In the genomic region with DNA sequence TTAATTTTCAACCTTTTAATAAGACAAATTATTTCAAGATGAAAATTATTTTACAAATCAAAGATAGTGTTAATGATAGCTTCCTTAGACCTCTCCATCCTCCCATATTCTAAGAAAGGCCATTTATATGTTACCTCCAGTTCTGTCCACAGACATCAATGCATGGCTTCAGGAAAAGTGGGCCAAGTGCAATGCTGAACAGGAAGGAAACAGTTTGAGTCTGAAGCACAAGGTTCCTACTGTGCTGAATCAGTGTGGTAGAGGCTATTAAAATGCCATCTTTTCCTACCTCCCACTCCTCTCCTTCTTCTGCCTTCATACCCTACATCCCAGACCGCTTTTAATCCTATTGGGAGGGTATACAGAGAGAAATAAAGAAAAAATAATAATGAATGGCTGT, we compare ENCODE assay signal across 8 cellular contexts.
DNase-seq lines count a peak whose midpoint lies in the region; ATAC-seq lines count a peak whose summit lies in the region.

No MANE protein-coding gene starts in this region.

- H3K9me3 Mint-ChIP-seq in stimulated activated naive CD8-positive, alpha-beta T cell treated with anti-CD3 and anti-CD28 coated beads, Interleukin-15, Interleukin-2, amounts not matched to agents 100 ng/mL and 50 ng/mL, for 24 hours: no peaks in the 10 kb centered on the region
- H3K9me3 Mint-ChIP-seq in stimulated activated naive B cell treated with anti-CD40 and anti-IgM and Interleukin-4, amounts not matched to agents 10 μg/mL and 1 μg/mL and 100 μg/mL, for 72 hours: no peaks in the 10 kb centered on the region

- no peaks in the 10 kb centered on the region for H3K27me3 ChIP-seq in mucosa of rectum (ENCODE audit: control insufficient read depth in 2 of 2, insufficient read depth in 2 of 2, low read length in 2 of 2)

- H3K9ac ChIP-seq in mucosa of rectum (ENCODE audit: low read depth in 1 of 2, low read length in 2 of 2): peak overlapping the region in 1 of 2 donors; percentile 34

- H3K4me3 Mint-ChIP-seq in stimulated activated naive CD8-positive, alpha-beta T cell treated with anti-CD3 and anti-CD28 coated beads, Interleukin-15, Interleukin-2, amounts not matched to agents 100 ng/mL and 50 ng/mL, for 24 hours: peak overlapping the region; percentile 61
- H3K4me3 Mint-ChIP-seq in stimulated activated naive B cell treated with anti-CD40 and anti-IgM and Interleukin-4, amounts not matched to agents 10 μg/mL and 1 μg/mL and 100 μg/mL, for 72 hours: no peak overlapping the region

- H3K9me3 ChIP-seq in mucosa of rectum (ENCODE audit: control insufficient read depth in 2 of 2, low read length in 2 of 2): no peaks in the 10 kb centered on the region

- H3K27ac ChIP-seq in angular gyrus (ENCODE audit: low read depth, low read length) (peak overlapping the region; percentile 85), mucosa of rectum (ENCODE audit: low read depth in 2 of 2, low read length in 2 of 2) (peak overlapping the region; percentile 86 to 88)

- H3K36me3 ChIP-seq in mucosa of rectum (ENCODE audit: control insufficient read depth in 2 of 2, insufficient read depth in 2 of 2, low read length in 2 of 2): no peaks in the 10 kb centered on the region

- no peaks in the 10 kb centered on the region for H3K27me3 Mint-ChIP-seq in stimulated activated naive CD8-positive, alpha-beta T cell treated with anti-CD3 and anti-CD28 coated beads, Interleukin-15, Interleukin-2, amounts not matched to agents 100 ng/mL and 50 ng/mL, for 24 hours
- no peaks in the 10 kb centered on the region for H3K27me3 Mint-ChIP-seq in stimulated activated naive B cell treated with anti-CD40 and anti-IgM and Interleukin-4, amounts not matched to agents 10 μg/mL and 1 μg/mL and 100 μg/mL, for 72 hours

- no peak for ATAC-seq in stimulated activated naive CD8-positive, alpha-beta T cell treated with anti-CD3 and anti-CD28 coated beads, Interleukin-15, Interleukin-2, amounts not matched to agents 100 U/mL and 50 U/mL, for 24 hours
- ATAC-seq in stimulated activated naive B cell treated with anti-CD40 and anti-IgM and Interleukin-4, amounts not matched to agents 10 μg/mL and 1 μg/mL and 100 μg/mL, for 72 hours (replicated peaks): no peak
- ATAC-seq in HG02642 (IDR thresholded peaks at IDR 0.05; ENCODE audit: poor library complexity, unreplicated experiment): no peak

- peak overlapping the region; percentile 93 for H3K27ac Mint-ChIP-seq in stimulated activated naive CD8-positive, alpha-beta T cell treated with anti-CD3 and anti-CD28 coated beads, Interleukin-15, Interleukin-2, amounts not matched to agents 100 ng/mL and 50 ng/mL, for 24 hours
- no peak overlapping the region for H3K27ac Mint-ChIP-seq in stimulated activated naive B cell treated with anti-CD40 and anti-IgM and Interleukin-4, amounts not matched to agents 10 μg/mL and 1 μg/mL and 100 μg/mL, for 72 hours

- DNase-seq in stimulated activated naive CD8-positive, alpha-beta T cell treated with anti-CD3 and anti-CD28 coated beads, Interleukin-15, Interleukin-2, amounts not matched to agents 100 U/mL and 50 U/mL, for 24 hours: no peak
- DNase-seq in mucosa of gallbladder (ENCODE audit: low spot score): no peak
- DNase-seq in NCI-H2081 treated with DMSO at 0.1 percent for 48 hours (lab: John Stamatoyannopoulos, UW): no peak
- no peak for DNase-seq in stimulated activated naive B cell treated with anti-CD40 and anti-IgM and Interleukin-4, amounts not matched to agents 10 μg/mL and 1 μg/mL and 100 μg/mL, for 72 hours

- no peaks in the 10 kb centered on the region for H3K36me3 Mint-ChIP-seq in stimulated activated naive CD8-positive, alpha-beta T cell treated with anti-CD3 and anti-CD28 coated beads, Interleukin-15, Interleukin-2, amounts not matched to agents 100 ng/mL and 50 ng/mL, for 24 hours (ENCODE audit: low read depth)
- H3K36me3 Mint-ChIP-seq in stimulated activated naive B cell treated with anti-CD40 and anti-IgM and Interleukin-4, amounts not matched to agents 10 μg/mL and 1 μg/mL and 100 μg/mL, for 72 hours: no peaks in the 10 kb centered on the region

- H3K4me1 ChIP-seq in mucosa of rectum (ENCODE audit: control insufficient read depth in 2 of 2, insufficient read depth in 2 of 2, low read length in 2 of 2): peaks cover 35 to 41% of the 10 kb centered on the region in 2 donors

- peak overlapping the region in 1 of 2 donors; percentile 46 for H3K4me3 ChIP-seq in mucosa of rectum (ENCODE audit: low read length in 2 of 2)

- peaks cover 84% of the 10 kb centered on the region for H3K4me1 Mint-ChIP-seq in stimulated activated naive CD8-positive, alpha-beta T cell treated with anti-CD3 and anti-CD28 coated beads, Interleukin-15, Interleukin-2, amounts not matched to agents 100 ng/mL and 50 ng/mL, for 24 hours (ENCODE audit: low read depth)
- H3K4me1 Mint-ChIP-seq in stimulated activated naive B cell treated with anti-CD40 and anti-IgM and Interleukin-4, amounts not matched to agents 10 μg/mL and 1 μg/mL and 100 μg/mL, for 72 hours: peaks cover 14 to 29% of the 10 kb centered on the region in 2 donors
